In genomic region chr1:228527596-228527995, GRCh38 we compare ENCODE assay signal across 14 cellular contexts. TPM values are rescaled to one million over a fixed set of nuclear protein-coding genes. Genes with fewer than 3 reads are reported as not detected.
DNase-seq lines count a peak whose midpoint lies in the region; ATAC-seq, FAIRE-seq and TF ChIP-seq lines count a peak whose summit lies in the region.
"Had no signal": no experiment of that assay in that cellular context is flagged by ENCODE, and none has a peak within 500 bp of the region (broad histone marks: within the 10 kb centered on the region; RNA-seq: fewer than 3 reads in every experiment).

No MANE protein-coding gene starts in this region.

- no peak for ATAC-seq in GM21526 (IDR thresholded peaks at IDR 0.05; ENCODE audit: low FRiP score, unreplicated experiment)
- ATAC-seq: CD8-positive, alpha-beta T cell; PC-3 had no signal

- no peak for FAIRE-seq in GM12891 (lab: Jason Lieb, UNC)
- FAIRE-seq: HTR-8/SVneo had no signal

- DNase-seq in SIG-M5 treated with dmso at 0.1 percent for 504 hours (lab: John Stamatoyannopoulos, UW; ENCODE audit: unreplicated experiment) (peak; percentile 25), SIG-M5 (lab: John Stamatoyannopoulos, UW) (no peak), GM12891 (ENCODE audit: insufficient read length, low spot score) (no peak), NOMO-1 treated with dmso at 0.1 percent for 144 hours (lab: John Stamatoyannopoulos, UW; ENCODE audit: unreplicated experiment) (peak; percentile 49), medulla oblongata (ENCODE audit: extremely low spot score) (peak; percentile 6), NCI-H1092 treated with DMSO at 0.1 percent for 48 hours (lab: John Stamatoyannopoulos, UW) (no peak), 8988T (no peak)
- DNase-seq: CD8-positive, alpha-beta T cell; NCI-H1105; NCI-H1694; NCI-H524 treated with DMSO at 0.1 percent for 48 hours; PC-3 had no signal

- TF ChIP-seq POLR2A in GM12891 (IDR thresholded peaks at IDR 0.05; ENCODE audit: low read depth, low read length): no peak

TF ChIP-seq in GM12891, 5 proteins besides CTCF, POLR2A, EP300 and RAD21:
- TF ChIP-seq POLR2AphosphoS5 (IDR thresholded peaks at IDR 0.05; ENCODE audit: low read depth, low read length): no peak
- peak; percentile 10; the same call in 1 of the 2 replicates for TF ChIP-seq SPI1 (IDR thresholded peaks at IDR 0.05; ENCODE audit: low read depth, low read length)
- no peak for TF ChIP-seq TAF1 (IDR thresholded peaks at IDR 0.05; ENCODE audit: low read depth, low read length)
- no peak for TF ChIP-seq POU2F2 (IDR thresholded peaks at IDR 0.05; ENCODE audit: low read depth, low read length)

RNA-seq across cellular contexts. Expression of gene RNF187, which starts 40.4 kb away (rescaled TPM):
- polyA plus RNA-seq in GM12891 (2012; ENCODE audit: low read depth, missing spikeins): 51.7 TPM

Comparison
In these comparisons a context has a peak if more than half of its experiments do, and no peak if none do; other contexts are left out.
1. DNase-seq: peak in SIG-M5 treated with dmso at 0.1 percent for 504 hours (single experiment), NOMO-1 treated with dmso at 0.1 percent for 144 hours (single experiment) and medulla oblongata (single experiment); none in SIG-M5 (single experiment), GM12891 (single experiment), NCI-H1092 treated with DMSO at 0.1 percent for 48 hours (single experiment) and 8988T (single experiment).